In the genomic region with DNA sequence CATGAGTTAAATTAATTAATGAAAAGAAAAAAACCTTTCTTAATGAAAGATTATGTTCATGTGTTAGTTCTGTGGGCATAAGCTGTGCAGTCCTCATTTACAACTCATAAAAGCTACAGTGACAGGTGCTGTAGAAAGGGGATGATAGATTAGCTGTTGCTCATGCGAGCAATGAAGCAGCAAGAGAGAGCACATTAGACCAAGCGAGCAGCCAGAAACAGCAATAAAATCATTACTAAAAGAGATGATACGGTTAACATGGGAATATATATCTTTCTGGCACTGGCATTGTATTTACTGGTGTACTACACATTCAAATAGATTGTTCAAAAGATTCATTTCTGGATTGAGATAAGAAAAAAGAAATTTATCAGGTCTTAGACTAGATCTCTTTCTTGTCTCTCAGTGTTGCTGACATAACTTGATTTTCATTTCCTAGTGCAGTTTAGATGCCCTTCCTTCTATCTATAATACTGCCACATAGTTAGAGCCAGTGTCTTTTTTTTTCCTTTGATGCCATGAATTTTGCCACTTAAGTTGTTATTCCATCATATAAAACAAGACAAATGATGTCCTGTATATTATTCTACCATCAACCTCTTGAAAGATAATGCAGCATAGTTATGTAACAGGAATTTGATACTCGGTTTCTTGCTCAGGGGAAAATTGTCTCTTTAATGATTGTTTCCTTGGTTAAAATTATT, we compare ENCODE assay signal across 15 cellular contexts.
DNase-seq lines count a peak whose midpoint lies in the region; ATAC-seq, FAIRE-seq and TF ChIP-seq lines count a peak whose summit lies in the region.
"Had no signal": no experiment of that assay in that cellular context is flagged by ENCODE, and none has a peak within 500 bp of the region (broad histone marks: within the 10 kb centered on the region; RNA-seq: fewer than 3 reads in every experiment).

No MANE protein-coding gene starts in this region.

- ATAC-seq in A549 = no peak
- ATAC-seq in GM18498 (IDR thresholded peaks at IDR 0.05; ENCODE audit: unreplicated experiment) = no peak
- ATAC-seq in naive thymus-derived CD8-positive, alpha-beta T cell = no peak
- ATAC-seq: activated CD8-positive, alpha-beta T cell treated with anti-CD3 and anti-CD28 coated beads for 36 hours; heart right ventricle; lower lobe of right lung had no signal

- H3K4me3 Mint-ChIP-seq in naive thymus-derived CD8-positive, alpha-beta T cell = no peak overlapping the region
- H3K4me3 Mint-ChIP-seq: activated CD8-positive, alpha-beta T cell treated with anti-CD3 and anti-CD28 coated beads for 36 hours had no signal

- no peak for TF ChIP-seq POLR2A in A549 (IDR thresholded peaks at IDR 0.05; ENCODE audit: low read length)

- H3K4me3 ChIP-seq in A549 = no peak overlapping the region
- H3K4me3 ChIP-seq in HUES48 (ENCODE audit: low read depth, low read length) = no peak overlapping the region
- no peak overlapping the region for H3K4me3 ChIP-seq in OCI-LY1 (ENCODE audit: low read depth, low read length, poor library complexity, severe bottlenecking)
- H3K4me3 ChIP-seq: heart right ventricle, lower lobe of right lung had no signal

- no peaks in the 10 kb centered on the region for H3K36me3 Mint-ChIP-seq in naive thymus-derived CD8-positive, alpha-beta T cell

- no peak for FAIRE-seq in A549 (lab: Jason Lieb, UNC)
- FAIRE-seq: HTR-8/SVneo, urothelium cell line had no signal

- H3K4me1 ChIP-seq in A549 (peaks cover 26% of the 10 kb centered on the region), HUES48 (ENCODE audit: control insufficient read depth, insufficient read depth, low read length) (peaks cover 29% of the 10 kb centered on the region), OCI-LY1 (ENCODE audit: insufficient read depth, low read length, severe bottlenecking) (peaks cover 26% of the 10 kb centered on the region)
- H3K4me1 ChIP-seq: heart right ventricle, lower lobe of right lung had no signal

- H3K9me2 ChIP-seq in OCI-LY1 (ENCODE audit: low read depth, low read length) = no peaks in the 10 kb centered on the region

- TF ChIP-seq EP300 in A549 (IDR thresholded peaks at IDR 0.05) = no peak

- H3K4me1 Mint-ChIP-seq in naive thymus-derived CD8-positive, alpha-beta T cell = no peaks in the 10 kb centered on the region

- H3K9ac ChIP-seq in HUES48 (ENCODE audit: low read depth, low read length) = peak overlapping the region; percentile 28; the same call in 1 of the 2 replicates
- peak overlapping the region; percentile 22; the same call in 1 of the 2 replicates for H3K9ac ChIP-seq in OCI-LY1 (ENCODE audit: low read length)

- no peaks in the 10 kb centered on the region; the same call in 2 of the 3 replicates for H3K9me3 ChIP-seq in A549
- H3K9me3 ChIP-seq in HUES48 (ENCODE audit: control insufficient read depth, insufficient read depth, low read length) = no peaks in the 10 kb centered on the region
- H3K9me3 ChIP-seq in OCI-LY1 (ENCODE audit: low read length) = no peaks in the 10 kb centered on the region
- H3K9me3 ChIP-seq: heart right ventricle, lower lobe of right lung had no signal

- peak overlapping the region in 1 of 10 donors; percentile 16 for H3K27ac Mint-ChIP-seq in naive thymus-derived CD8-positive, alpha-beta T cell
- H3K27ac Mint-ChIP-seq: activated CD8-positive, alpha-beta T cell treated with anti-CD3 and anti-CD28 coated beads for 36 hours had no signal

- peak overlapping the region; percentile 76 to 82; a peak in 5 of 6 replicates for H3K27ac ChIP-seq in A549
- H3K27ac ChIP-seq in HUES48 (ENCODE audit: low read depth, low read length) = no peak overlapping the region
- H3K27ac ChIP-seq in OCI-LY1 (ENCODE audit: low read depth, low read length, poor library complexity, severe bottlenecking) = peak overlapping the region; percentile 61
- H3K27ac ChIP-seq: epithelial cell of prostate, heart right ventricle, lower lobe of right lung had no signal

- intact Hi-C loops in posterior vena cava (cut with DNase I) = loop anchor here in 1 of 2 donors (10.0 kb wide), 1 partner anchor 670 kb away; no protein-coding TSS in a partner anchor

- CTCF ChIA-PET in A549 (lab: Yijun Ruan, JAX) = no interaction called here

- no peak overlapping the region for H2AFZ ChIP-seq in OCI-LY1 (ENCODE audit: low read length)

- POLR2A ChIA-PET in A549 (lab: Yijun Ruan, JAX) = no interaction called here
- POLR2A ChIA-PET in naive thymus-derived CD8-positive, alpha-beta T cell (lab: Charles Lee) = no interaction called here

- 84% methylated on average over 4 of the region's 4 CpGs for WGBS in A549 (ENCODE audit: missing lambda C conversion rate)

- peak overlapping the region; percentile 61; the same call in 2 of the 3 replicates for H3K4me2 ChIP-seq in A549
- H3K4me2 ChIP-seq in OCI-LY1 (ENCODE audit: low read length) = peak overlapping the region; percentile 42; the same call in 1 of the 2 replicates

- TF ChIP-seq RAD21 in A549 (conservative IDR thresholded peaks at IDR 0.05 in 1 of 2, IDR thresholded peaks at IDR 0.05 in 1 of 2) = no peak

- H3F3A ChIP-seq in OCI-LY1 (ENCODE audit: insufficient read depth, low read length) = no peaks in the 10 kb centered on the region

- no peaks in the 10 kb centered on the region for H3K9me3 Mint-ChIP-seq in naive thymus-derived CD8-positive, alpha-beta T cell
- H3K9me3 Mint-ChIP-seq: activated CD8-positive, alpha-beta T cell treated with anti-CD3 and anti-CD28 coated beads for 36 hours had no signal

- no peaks in the 10 kb centered on the region for H3K79me2 ChIP-seq in OCI-LY1 (ENCODE audit: insufficient read depth, low read length)

- H4K20me1 ChIP-seq in OCI-LY1 (ENCODE audit: insufficient read depth, low read length) = no peaks in the 10 kb centered on the region

- no peaks in the 10 kb centered on the region for H3K27me3 Mint-ChIP-seq in naive thymus-derived CD8-positive, alpha-beta T cell

- TF ChIP-seq CTCF in A549 (IDR thresholded peaks at IDR 0.05) (no peak), OCI-LY1 (IDR thresholded peaks at IDR 0.05; ENCODE audit: low read length) (no peak)

- H3K27me3 ChIP-seq in HUES48 (ENCODE audit: control insufficient read depth, insufficient read depth, low read length) (no peaks in the 10 kb centered on the region), OCI-LY1 (ENCODE audit: insufficient read depth, low read length) (no peaks in the 10 kb centered on the region)
- H3K27me3 ChIP-seq: heart right ventricle had no signal

- no peaks in the 10 kb centered on the region for H3K36me3 ChIP-seq in HUES48 (ENCODE audit: control insufficient read depth, insufficient read depth, low read length)
- no peaks in the 10 kb centered on the region for H3K36me3 ChIP-seq in OCI-LY1 (ENCODE audit: insufficient read depth, low read length)
- H3K36me3 ChIP-seq: heart right ventricle, lower lobe of right lung had no signal

- DNase-seq in A549 (ENCODE audit: low read depth in 1 of 2, low spot score in 1 of 2) = no peak
- peak; percentile 71 for DNase-seq in kidney tubule cell (ENCODE audit: low spot score)
- DNase-seq in medulla oblongata (ENCODE audit: extremely low spot score) = no peak
- DNase-seq in posterior vena cava (ENCODE audit: low spot score) = no peak
- no peak for DNase-seq in naive thymus-derived CD8-positive, alpha-beta T cell
- DNase-seq: activated CD8-positive, alpha-beta T cell treated with anti-CD3 and anti-CD28 coated beads for 36 hours; activated gamma-delta T cell treated with Interleukin-2 at 50 U/mL for 16 hours; heart right ventricle; lower lobe of right lung had no signal

TF ChIP-seq in A549, 52 proteins besides CTCF, POLR2A, EP300 and RAD21:
- no peak for TF ChIP-seq MYC (IDR thresholded peaks at IDR 0.05; ENCODE audit: borderline replicate concordance, low read length)
- no peak for TF ChIP-seq CEBPB (IDR thresholded peaks at IDR 0.05)
- TF ChIP-seq RFX5 (IDR thresholded peaks at IDR 0.05) = no peak
- TF ChIP-seq, protein P1, sequence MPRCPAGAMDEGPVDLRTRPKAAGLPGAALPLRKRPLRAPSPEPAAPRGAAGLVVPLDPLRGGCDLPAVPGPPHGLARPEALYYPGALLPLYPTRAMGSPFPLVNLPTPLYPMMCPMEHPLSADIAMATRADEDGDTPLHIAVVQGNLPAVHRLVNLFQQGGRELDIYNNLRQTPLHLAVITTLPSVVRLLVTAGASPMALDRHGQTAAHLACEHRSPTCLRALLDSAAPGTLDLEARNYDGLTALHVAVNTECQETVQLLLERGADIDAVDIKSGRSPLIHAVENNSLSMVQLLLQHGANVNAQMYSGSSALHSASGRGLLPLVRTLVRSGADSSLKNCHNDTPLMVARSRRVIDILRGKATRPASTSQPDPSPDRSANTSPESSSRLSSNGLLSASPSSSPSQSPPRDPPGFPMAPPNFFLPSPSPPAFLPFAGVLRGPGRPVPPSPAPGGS (IDR thresholded peaks at IDR 0.05) = no peak
- TF ChIP-seq EHMT2 (IDR thresholded peaks at IDR 0.05; ENCODE audit: low read depth) = no peak
- TF ChIP-seq FOXS1 (CRISPR knock-in tag; IDR thresholded peaks at IDR 0.05) = no peak
- no peak for TF ChIP-seq RCOR1 (IDR thresholded peaks at IDR 0.05; ENCODE audit: low read depth, low read length)
- no peak for TF ChIP-seq MAFK (IDR thresholded peaks at IDR 0.05; ENCODE audit: partially characterized antibody)
- TF ChIP-seq FOSL2 (IDR thresholded peaks at IDR 0.05) = no peak
- no peak for TF ChIP-seq FOSL2 (CRISPR knock-in tag; IDR thresholded peaks at IDR 0.05)
- no peak for TF ChIP-seq ZSCAN20 (CRISPR knock-in tag; IDR thresholded peaks at IDR 0.05)
- no peak for TF ChIP-seq GATA3 (IDR thresholded peaks at IDR 0.05; ENCODE audit: borderline replicate concordance)
